Comparison of ENCODE assay signal across 1 cellular context in the genomic region with DNA sequence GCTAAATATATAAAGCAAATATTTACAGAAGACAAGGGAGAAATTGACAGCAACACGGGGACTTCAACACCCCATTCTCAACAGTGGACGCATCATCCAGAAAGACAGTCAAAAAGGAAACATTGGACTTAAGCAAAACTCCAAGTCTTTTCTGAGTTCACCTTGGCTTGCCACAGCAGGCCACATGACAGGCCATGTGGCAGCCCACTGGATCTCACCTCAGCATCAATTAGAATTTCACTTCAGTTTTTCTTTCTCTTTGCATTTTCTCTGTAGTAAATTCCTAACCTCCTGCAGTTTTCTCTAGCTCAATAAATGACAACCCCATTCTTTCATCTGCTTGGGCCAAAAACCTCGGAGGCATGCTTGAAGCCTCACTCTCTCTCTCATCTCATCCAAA.
TF ChIP-seq lines count a peak whose summit lies in the region.

No MANE protein-coding gene starts in this region.

TF ChIP-seq in GM12878, 131 proteins besides CTCF, POLR2A, EP300 and RAD21:
- TF ChIP-seq GABPA (IDR thresholded peaks at IDR 0.05; ENCODE audit: low read depth) (no peak), ESRRA (IDR thresholded peaks at IDR 0.05; ENCODE audit: low read length) (no peak), BRCA1 (IDR thresholded peaks at IDR 0.05; ENCODE audit: low read depth, low read length) (no peak), RAD51 (IDR thresholded peaks at IDR 0.05) (peak; percentile 88), FOXK2 (IDR thresholded peaks at IDR 0.05) (no peak), SREBF1 (IDR thresholded peaks at IDR 0.05; ENCODE audit: low read length) (no peak)
- TF ChIP-seq, protein P1, sequence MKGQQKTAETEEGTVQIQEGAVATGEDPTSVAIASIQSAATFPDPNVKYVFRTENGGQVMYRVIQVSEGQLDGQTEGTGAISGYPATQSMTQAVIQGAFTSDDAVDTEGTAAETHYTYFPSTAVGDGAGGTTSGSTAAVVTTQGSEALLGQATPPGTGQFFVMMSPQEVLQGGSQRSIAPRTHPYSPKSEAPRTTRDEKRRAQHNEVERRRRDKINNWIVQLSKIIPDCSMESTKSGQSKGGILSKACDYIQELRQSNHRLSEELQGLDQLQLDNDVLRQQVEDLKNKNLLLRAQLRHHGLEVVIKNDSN (IDR thresholded peaks at IDR 0.05; ENCODE audit: borderline replicate concordance, extremely low read length, insufficient read depth, low read depth, low read length), result no peak
- TF ChIP-seq, protein P2, sequence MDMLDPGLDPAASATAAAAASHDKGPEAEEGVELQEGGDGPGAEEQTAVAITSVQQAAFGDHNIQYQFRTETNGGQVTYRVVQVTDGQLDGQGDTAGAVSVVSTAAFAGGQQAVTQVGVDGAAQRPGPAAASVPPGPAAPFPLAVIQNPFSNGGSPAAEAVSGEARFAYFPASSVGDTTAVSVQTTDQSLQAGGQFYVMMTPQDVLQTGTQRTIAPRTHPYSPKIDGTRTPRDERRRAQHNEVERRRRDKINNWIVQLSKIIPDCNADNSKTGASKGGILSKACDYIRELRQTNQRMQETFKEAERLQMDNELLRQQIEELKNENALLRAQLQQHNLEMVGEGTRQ (IDR thresholded peaks at IDR 0.05; ENCODE audit: borderline replicate concordance, low read depth, low read length), result peak; percentile 22; the same call in 1 of the 2 replicates
